In the genomic region with DNA sequence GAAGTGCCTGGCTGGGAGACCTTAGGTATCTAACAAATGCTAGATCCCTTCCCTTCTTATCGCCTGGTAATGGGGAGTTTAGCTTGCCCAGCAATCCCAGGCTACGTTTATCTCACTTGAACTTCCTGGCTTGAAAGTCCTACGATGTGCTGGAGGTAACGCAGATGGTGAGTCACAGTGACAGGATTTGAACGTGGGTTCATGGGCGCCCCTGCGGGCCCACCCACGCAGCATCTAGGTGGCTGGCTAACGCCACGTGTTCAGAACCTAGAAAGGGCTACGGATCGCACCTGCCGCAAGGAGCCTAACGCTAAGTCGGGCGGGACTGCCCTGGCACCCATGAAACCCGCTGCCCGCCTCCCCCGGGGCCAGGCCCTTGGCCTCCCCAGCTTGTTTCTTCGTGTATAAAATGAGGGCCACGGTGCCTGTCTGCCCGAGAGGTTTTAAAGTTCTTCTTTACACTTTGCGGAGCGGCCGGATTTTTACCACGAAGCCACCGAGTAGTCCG, we compare ENCODE assay signal across 1 cellular context.
TF ChIP-seq lines count a peak whose summit lies in the region.

No MANE protein-coding gene starts in this region.

TF ChIP-seq in K562, 482 proteins besides CTCF, POLR2A, EP300 and RAD21 (continued from another document and continues in another):
- 0 out of 2 replicates have a peak, but pooled peaks have one; percentile 3 for TF ChIP-seq ZBTB40 (IDR thresholded peaks at IDR 0.05)
- no peak for TF ChIP-seq ZBTB40 (CRISPR knock-in tag; IDR thresholded peaks at IDR 0.05)
- TF ChIP-seq, protein P1, sequence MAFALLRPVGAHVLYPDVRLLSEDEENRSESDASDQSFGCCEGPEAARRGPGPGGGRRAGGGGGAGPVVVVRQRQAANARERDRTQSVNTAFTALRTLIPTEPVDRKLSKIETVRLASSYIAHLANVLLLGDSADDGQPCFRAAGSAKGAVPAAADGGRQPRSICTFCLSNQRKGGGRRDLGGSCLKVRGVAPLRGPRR (CRISPR knock-in tag; IDR thresholded peaks at IDR 0.05): no peak
- 0 out of 4 replicates have a peak, but pooled peaks of 1 of the 2 experiments have one; percentile 2 for TF ChIP-seq UBTF (IDR thresholded peaks at IDR 0.05; ENCODE audit: borderline replicate concordance in 1 of 2, low read depth in 2 of 2, low read length in 2 of 2)
- TF ChIP-seq NR1H2 (CRISPR knock-in tag; IDR thresholded peaks at IDR 0.05): no peak
- TF ChIP-seq ATF3 (IDR thresholded peaks at IDR 0.05): peak; percentile 83
- no peak for TF ChIP-seq ATF3 (CRISPR knock-in tag; conservative IDR thresholded peaks at IDR 0.05)
- TF ChIP-seq SMARCC2 (IDR thresholded peaks at IDR 0.05; ENCODE audit: low read depth): peak; percentile 52; the same call in 1 of the 2 replicates
- no peak for TF ChIP-seq SIN3B (IDR thresholded peaks at IDR 0.05; ENCODE audit: low read depth)
- TF ChIP-seq ZNF384 (IDR thresholded peaks at IDR 0.05; ENCODE audit: low read depth, low read length): no peak
- 0 out of 2 replicates have a peak, but pooled peaks have one; percentile 14 for TF ChIP-seq KDM2B (CRISPR knock-in tag; IDR thresholded peaks at IDR 0.05)
- no peak for TF ChIP-seq ZNF232 (CRISPR knock-in tag; IDR thresholded peaks at IDR 0.05)
- TF ChIP-seq MAFK (IDR thresholded peaks at IDR 0.05; ENCODE audit: low read length): peak; percentile 30; the same call in 1 of the 2 replicates
- TF ChIP-seq ZFPM2 (CRISPR knock-in tag; IDR thresholded peaks at IDR 0.05): no peak
- TF ChIP-seq SRSF7 (optimal IDR thresholded peaks at IDR 0.05; ENCODE audit: low read depth, low read length): no peak
- TF ChIP-seq ZMIZ1 (IDR thresholded peaks at IDR 0.05; ENCODE audit: low read depth in 2 of 2, low read length in 2 of 2): peak in 1 of 2 experiments; percentile 15; a peak in 1 of 4 replicates
- peak; percentile 91 for TF ChIP-seq MGA (IDR thresholded peaks at IDR 0.05)
- no peak for TF ChIP-seq MCM2 (IDR thresholded peaks at IDR 0.05; ENCODE audit: low read depth)
- no peak for TF ChIP-seq ZNF347 (CRISPR knock-in tag; IDR thresholded peaks at IDR 0.05; ENCODE audit: low read depth)
